ENCODE assay signal across 10 cellular contexts in genomic region chr9:89442016-89442415, GRCh38. TPM values are rescaled to one million over a fixed set of nuclear protein-coding genes. Genes with fewer than 3 reads are reported as not detected.
DNase-seq lines count a peak whose midpoint lies in the region; ATAC-seq, FAIRE-seq and TF ChIP-seq lines count a peak whose summit lies in the region.
"Had no signal": no experiment of that assay in that cellular context is flagged by ENCODE, and none has a peak within 500 bp of the region (broad histone marks: within the 10 kb centered on the region; RNA-seq: fewer than 3 reads in every experiment).

No MANE protein-coding gene starts in this region.

- peak overlapping the region; percentile 42 for H3K4me3 Mint-ChIP-seq in activated T-cell treated with anti-CD3 and anti-CD28 coated beads, Interleukin-2, amount 50 U/mL, for 24 hours
- H3K4me3 Mint-ChIP-seq in T-cell = peak overlapping the region in 1 of 3 donors; percentile 67
- peak overlapping the region in 2 of 5 donors; percentile 29 to 38 for H3K4me3 Mint-ChIP-seq in immature natural killer cell
- H3K4me3 Mint-ChIP-seq in endothelial cell (ENCODE audit: unreplicated experiment) = no peak overlapping the region

- no peaks in the 10 kb centered on the region for H3K9me3 Mint-ChIP-seq in activated T-cell treated with anti-CD3 and anti-CD28 coated beads, Interleukin-2, amount 50 U/mL, for 24 hours
- H3K9me3 Mint-ChIP-seq in T-cell (no peaks in the 10 kb centered on the region), immature natural killer cell (no peaks in the 10 kb centered on the region), endothelial cell (ENCODE audit: unreplicated experiment) (no peaks in the 10 kb centered on the region)

- H3K27ac Mint-ChIP-seq in activated T-cell treated with anti-CD3 and anti-CD28 coated beads, Interleukin-2, amount 50 U/mL, for 24 hours = peak overlapping the region; percentile 95
- H3K27ac Mint-ChIP-seq in T-cell (peak overlapping the region; percentile 92 to 94), immature natural killer cell (peak overlapping the region; percentile 55 to 92 (median 86)), endothelial cell (ENCODE audit: unreplicated experiment) (no peak overlapping the region)

- peak overlapping the region; percentile 99 for H3K27ac ChIP-seq in substantia nigra (ENCODE audit: low read depth, low read length, poor library complexity, severe bottlenecking)

- DNase-seq in activated T-cell treated with anti-CD3 and anti-CD28 coated beads, Interleukin-2, amount 50 U/mL, for 24 hours = no peak
- DNase-seq in activated T-cell treated with anti-CD3 and anti-CD28 coated beads for 4 hours (no peak), T-cell (no peak), immature natural killer cell (no peak), substantia nigra (lab: John Stamatoyannopoulos, UW) (no peak), D721Med (ENCODE audit: insufficient read length, low spot score) (no peak), NCI-H1694 treated with DMSO at 0.1 percent for 48 hours (lab: John Stamatoyannopoulos, UW) (no peak), endothelial cell (ENCODE audit: low spot score) (no peak)
- DNase-seq: NCI-H1048, OCI-M1 had no signal

- ATAC-seq in T-cell (replicated peaks in 1 of 4) = no peak

- H3K27me3 Mint-ChIP-seq in activated T-cell treated with anti-CD3 and anti-CD28 coated beads, Interleukin-2, amount 50 U/mL, for 24 hours = no peaks in the 10 kb centered on the region
- H3K27me3 Mint-ChIP-seq in T-cell = no peaks in the 10 kb centered on the region
- H3K27me3 Mint-ChIP-seq in immature natural killer cell (ENCODE audit: low read depth in 3 of 3) = peaks cover 5 to 12% (median 8%) of the 10 kb centered on the region in 3 donors
- H3K27me3 Mint-ChIP-seq in endothelial cell (ENCODE audit: unreplicated experiment) = peaks cover 1% of the 10 kb centered on the region

- H3K36me3 Mint-ChIP-seq in activated T-cell treated with anti-CD3 and anti-CD28 coated beads, Interleukin-2, amount 50 U/mL, for 24 hours (ENCODE audit: low read depth) = peaks cover 97% of the 10 kb centered on the region
- H3K36me3 Mint-ChIP-seq in T-cell = peaks cover 21% of the 10 kb centered on the region
- peaks cover 0 to 4% (median 0%) of the 10 kb centered on the region in 3 donors for H3K36me3 Mint-ChIP-seq in immature natural killer cell
- H3K36me3 Mint-ChIP-seq in endothelial cell (ENCODE audit: low read depth, unreplicated experiment) = no peaks in the 10 kb centered on the region

- CTCF ChIA-PET in T-cell (lab: Charles Lee) = interaction anchor here in 1 of 2 donors (1.5 kb wide), 1 partner anchor 13 kb away, joined by 7 read pairs; no protein-coding TSS in a partner anchor

- peaks cover 94% of the 10 kb centered on the region for H3K4me1 Mint-ChIP-seq in activated T-cell treated with anti-CD3 and anti-CD28 coated beads, Interleukin-2, amount 50 U/mL, for 24 hours (ENCODE audit: low read depth)
- H3K4me1 Mint-ChIP-seq in T-cell = peaks cover 71 to 97% (median 96%) of the 10 kb centered on the region in 3 donors
- peaks cover 91 to 94% of the 10 kb centered on the region in 2 donors for H3K4me1 Mint-ChIP-seq in immature natural killer cell
- H3K4me1 Mint-ChIP-seq in endothelial cell (ENCODE audit: unreplicated experiment) = no peaks in the 10 kb centered on the region

- no peak for FAIRE-seq in D721Med (lab: Jason Lieb, UNC)

- POLR2A ChIA-PET in T-cell (lab: Charles Lee) = no interaction called here

- TF ChIP-seq CTCF in D721Med (IDR thresholded peaks at IDR 0.05; ENCODE audit: insufficient read depth, missing control alignments) (no peak), endothelial cell (IDR thresholded peaks at IDR 0.05; ENCODE audit: unreplicated experiment) (no peak)

RNA-seq across cellular contexts. Expression of gene SEMA4D, which starts 55.9 kb away (rescaled TPM):
- 100 to 1,000 TPM; 347 to 585 (median 434) TPM for total RNA-seq in T-cell
- polyA plus RNA-seq in immature natural killer cell = 10 to 100 TPM; 45.8 to 80.6 (median 47.0) TPM
- 14.8 TPM for total RNA-seq in endothelial cell (ENCODE audit: unreplicated experiment)

Comparison
In these comparisons a context has a peak if more than half of its experiments do, and no peak if none do; other contexts are left out.
1. RNA of gene SEMA4D, which starts 55.9 kb away (total RNA-seq): 347 to 585 TPM in T-cell; 14.8 TPM in endothelial cell (single experiment); every median in the first group is over 10 times any median in the second.